Comparison of ENCODE assay signal across 13 cellular contexts in the genomic region with DNA sequence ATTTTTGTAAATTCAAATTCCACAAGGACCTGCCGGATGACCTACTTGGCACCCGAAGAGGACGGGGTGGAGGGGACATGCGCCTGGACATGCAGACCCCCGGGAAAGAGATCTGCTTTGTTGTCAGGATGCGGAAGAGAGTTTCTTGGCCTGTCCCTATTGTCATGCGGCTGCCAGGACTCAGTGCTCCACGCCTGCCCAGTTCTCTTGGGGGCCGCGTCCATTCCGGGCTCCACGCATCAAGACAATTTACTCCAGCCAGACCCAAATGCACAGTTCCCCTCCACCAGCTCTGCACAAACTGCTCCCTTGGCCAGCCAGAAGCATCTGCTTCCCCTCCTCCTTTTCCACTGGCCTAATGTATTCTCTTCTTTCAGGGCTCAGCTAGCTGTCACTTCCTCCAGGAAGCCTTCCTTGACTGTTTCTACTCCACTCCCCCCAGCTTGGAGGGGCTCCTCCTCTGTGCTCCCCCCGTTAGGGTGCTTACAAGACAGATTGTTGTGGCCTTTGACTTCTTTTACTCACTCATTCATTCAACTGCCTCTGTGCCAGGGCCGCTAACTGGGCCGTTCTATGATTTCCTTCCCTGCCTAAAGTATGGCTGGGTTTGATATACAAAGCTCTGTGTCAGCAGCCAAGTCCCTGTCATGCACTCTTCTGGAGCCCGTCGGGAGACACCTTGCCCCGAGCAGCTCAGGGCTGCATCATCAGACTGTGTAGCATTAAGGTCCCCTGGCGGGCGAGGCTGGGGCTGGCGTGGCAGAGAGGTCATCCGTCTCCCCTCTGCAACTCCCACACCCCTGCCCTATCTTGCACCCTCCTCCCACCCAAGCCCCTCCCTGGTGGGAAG. TPM values are rescaled to one million over a fixed set of nuclear protein-coding genes. Genes with fewer than 3 reads are reported as not detected.
DNase-seq lines count a peak whose midpoint lies in the region; ATAC-seq and TF ChIP-seq lines count a peak whose summit lies in the region.
"Had no signal": no experiment of that assay in that cellular context is flagged by ENCODE, and none has a peak within 500 bp of the region (broad histone marks: within the 10 kb centered on the region; RNA-seq: fewer than 3 reads in every experiment).

No MANE protein-coding gene starts in this region.

- DNase-seq in BE2C (peak; percentile 70), cardiac fibroblast (ENCODE audit: low read depth in 2 of 2) (peak in 1 of 2 donors; percentile 72), islet precursor cell (peak; percentile 87), activated gamma-delta T cell (lab: John Stamatoyannopoulos, UW) (no peak), suprapubic skin (ENCODE audit: low spot score in 2 of 2) (no peak)
- no peak for DNase-seq in activated T-helper 2 cell treated with anti-CD3 and anti-CD28 coated beads, Interferon-gamma antibody, Interleukin-2, Interleukin-4, amounts not matched to agents 10 μg/mL and 5 μg/mL and 100 μg/mL, durations not matched to agents 14 hours and 24 hours and 36 hours (ENCODE audit: low spot score)
- DNase-seq: activated CD4-positive, alpha-beta T cell treated with anti-CD3 and anti-CD28 coated beads, Interleukin-2, amount 50 U/mL, for 4 hours; activated naive CD8-positive, alpha-beta T cell treated with anti-CD3 and anti-CD28 coated beads for 36 hours; CD8-positive, alpha-beta memory T cell had no signal

- TF ChIP-seq CTCF in BE2C (IDR thresholded peaks at IDR 0.05; ENCODE audit: low read depth, low read length) (peak; percentile 55), cardiac fibroblast (IDR thresholded peaks at IDR 0.05; ENCODE audit: low read depth, low read length) (peak; percentile 26), suprapubic skin (IDR thresholded peaks at IDR 0.05) (no peak)

- H3K4me3 Mint-ChIP-seq in activated T-helper 2 cell treated with anti-CD3 and anti-CD28 coated beads, Interferon-gamma antibody, Interleukin-2, Interleukin-4, amounts not matched to agents 10 μg/mL and 5 μg/mL and 100 μg/mL, durations not matched to agents 14 hours and 24 hours and 36 hours (ENCODE audit: low read depth) = no peak overlapping the region
- H3K4me3 Mint-ChIP-seq: activated naive CD8-positive, alpha-beta T cell treated with anti-CD3 and anti-CD28 coated beads for 36 hours had no signal

- H3K27ac ChIP-seq in HUES64 (ENCODE audit: low read depth, low read length) = no peak overlapping the region
- no peak overlapping the region for H3K27ac ChIP-seq in suprapubic skin

- H3K27me3 ChIP-seq in BE2C (peaks cover 41% of the 10 kb centered on the region), HUES64 (ENCODE audit: insufficient read depth, low read length) (peaks cover 11% of the 10 kb centered on the region), suprapubic skin (peaks cover 72% of the 10 kb centered on the region)

- TF ChIP-seq EP300 in suprapubic skin (IDR thresholded peaks at IDR 0.05) = no peak

- no peak overlapping the region for H3K9ac ChIP-seq in HUES64 (ENCODE audit: low read depth, low read length)

- no peaks in the 10 kb centered on the region for H3K36me3 Mint-ChIP-seq in activated T-helper 2 cell treated with anti-CD3 and anti-CD28 coated beads, Interferon-gamma antibody, Interleukin-2, Interleukin-4, amounts not matched to agents 10 μg/mL and 5 μg/mL and 100 μg/mL, durations not matched to agents 14 hours and 24 hours and 36 hours (ENCODE audit: low read depth)
- H3K36me3 Mint-ChIP-seq: activated naive CD8-positive, alpha-beta T cell treated with anti-CD3 and anti-CD28 coated beads for 36 hours; CD8-positive, alpha-beta memory T cell had no signal

- H3K4me3 ChIP-seq in BE2C (ENCODE audit: low read depth, low read length) (no peak overlapping the region), HUES64 (ENCODE audit: low read length) (0 out of 2 replicates have a peak overlapping the region, but pooled peaks have one; percentile 1), cardiac fibroblast (replicated peaks in 1 of 2; ENCODE audit: low read depth in 2 of 2, low read length in 2 of 2) (peak overlapping the region in 1 of 2 donors; percentile 4), suprapubic skin (no peak overlapping the region)

- TF ChIP-seq POLR2A in suprapubic skin (IDR thresholded peaks at IDR 0.05) = no peak

- no peaks in the 10 kb centered on the region for H3K9me3 ChIP-seq in BE2C
- no peaks in the 10 kb centered on the region for H3K9me3 ChIP-seq in HUES64 (ENCODE audit: insufficient read depth, low read depth, low read length)
- no peaks in the 10 kb centered on the region for H3K9me3 ChIP-seq in suprapubic skin

- H3K36me3 ChIP-seq in BE2C (no peaks in the 10 kb centered on the region), HUES64 (ENCODE audit: insufficient read depth, low read length) (no peaks in the 10 kb centered on the region), suprapubic skin (no peaks in the 10 kb centered on the region)

- H3K9me3 Mint-ChIP-seq in activated T-helper 2 cell treated with anti-CD3 and anti-CD28 coated beads, Interferon-gamma antibody, Interleukin-2, Interleukin-4, amounts not matched to agents 10 μg/mL and 5 μg/mL and 100 μg/mL, durations not matched to agents 14 hours and 24 hours and 36 hours = no peaks in the 10 kb centered on the region
- H3K9me3 Mint-ChIP-seq: activated naive CD8-positive, alpha-beta T cell treated with anti-CD3 and anti-CD28 coated beads for 36 hours; CD8-positive, alpha-beta memory T cell had no signal

- peaks cover 41% of the 10 kb centered on the region for H3K27me3 Mint-ChIP-seq in activated T-helper 2 cell treated with anti-CD3 and anti-CD28 coated beads, Interferon-gamma antibody, Interleukin-2, Interleukin-4, amounts not matched to agents 10 μg/mL and 5 μg/mL and 100 μg/mL, durations not matched to agents 14 hours and 24 hours and 36 hours (ENCODE audit: low read depth)

- 50% methylated on average over 22 of the region's 22 CpGs for WGBS in HUES64
- WGBS in suprapubic skin = 24% methylated on average over 22 of the region's 22 CpGs

- intact Hi-C loops in activated T-helper 2 cell treated with anti-CD3 and anti-CD28 coated beads, Interferon-gamma antibody, Interleukin-2, Interleukin-4, amounts not matched to agents 10 μg/mL and 5 μg/mL and 100 μg/mL, durations not matched to agents 14 hours and 24 hours and 36 hours (cut with micrococcal nuclease) = no loop called here

- ATAC-seq in GM19455 (IDR thresholded peaks at IDR 0.05; ENCODE audit: unreplicated experiment) = no peak

- no peak overlapping the region for H3K27ac Mint-ChIP-seq in activated T-helper 2 cell treated with anti-CD3 and anti-CD28 coated beads, Interferon-gamma antibody, Interleukin-2, Interleukin-4, amounts not matched to agents 10 μg/mL and 5 μg/mL and 100 μg/mL, durations not matched to agents 14 hours and 24 hours and 36 hours
- H3K27ac Mint-ChIP-seq: activated naive CD8-positive, alpha-beta T cell treated with anti-CD3 and anti-CD28 coated beads for 36 hours had no signal

- H3K4me1 ChIP-seq in BE2C = peaks cover 22% of the 10 kb centered on the region
- peaks cover 23% of the 10 kb centered on the region for H3K4me1 ChIP-seq in HUES64 (ENCODE audit: insufficient read depth, low read length)
- peaks cover 18% of the 10 kb centered on the region for H3K4me1 ChIP-seq in suprapubic skin

- no peaks in the 10 kb centered on the region for H3K4me1 Mint-ChIP-seq in activated T-helper 2 cell treated with anti-CD3 and anti-CD28 coated beads, Interferon-gamma antibody, Interleukin-2, Interleukin-4, amounts not matched to agents 10 μg/mL and 5 μg/mL and 100 μg/mL, durations not matched to agents 14 hours and 24 hours and 36 hours (ENCODE audit: low read depth)
- H3K4me1 Mint-ChIP-seq: activated naive CD8-positive, alpha-beta T cell treated with anti-CD3 and anti-CD28 coated beads for 36 hours had no signal

RNA-seq across cellular contexts. Expression of a gene that starts 6.6 kb away (rescaled TPM):
- not detected for polyA plus RNA-seq in BE2C (2012; ENCODE audit: insufficient read depth, insufficient read length, low read depth)
- polyA plus RNA-seq in HUES64 (2013, experiment 1 of 2) = 3.4 TPM
- polyA plus RNA-seq in HUES64 (2013, experiment 2 of 2) = 6.0 TPM
- not detected in 2 replicates for total RNA-seq in activated T-helper 2 cell treated with anti-CD3 and anti-CD28 coated beads, Interferon-gamma antibody, Interleukin-2, Interleukin-4, amounts not matched to agents 10 μg/mL and 5 μg/mL and 100 μg/mL, durations not matched to agents 14 hours and 24 hours and 36 hours
- total RNA-seq in suprapubic skin = not detected
- total RNA-seq: activated naive CD8-positive, alpha-beta T cell treated with anti-CD3 and anti-CD28 coated beads for 36 hours; CD8-positive, alpha-beta memory T cell; liver had no signal
- polyA plus RNA-seq: CD8-positive, alpha-beta memory T cell; liver had no signal

RNA-seq across cellular contexts. Expression of a gene that starts 35.8 kb away (rescaled TPM):
- polyA plus RNA-seq in BE2C (2012; ENCODE audit: insufficient read depth, insufficient read length, low read depth) = not detected
- not detected for polyA plus RNA-seq in HUES64 (2013, experiment 1 of 2)
- not detected for polyA plus RNA-seq in HUES64 (2013, experiment 2 of 2)
- total RNA-seq in activated T-helper 2 cell treated with anti-CD3 and anti-CD28 coated beads, Interferon-gamma antibody, Interleukin-2, Interleukin-4, amounts not matched to agents 10 μg/mL and 5 μg/mL and 100 μg/mL, durations not matched to agents 14 hours and 24 hours and 36 hours = not detected in 2 replicates
- not detected for total RNA-seq in suprapubic skin
- total RNA-seq: activated naive CD8-positive, alpha-beta T cell treated with anti-CD3 and anti-CD28 coated beads for 36 hours; CD8-positive, alpha-beta memory T cell; renal cortical epithelial cell had no signal
- polyA plus RNA-seq: CD8-positive, alpha-beta memory T cell; liver had no signal

Comparison
In these comparisons a context has a peak if more than half of its experiments do, and no peak if none do; other contexts are left out.
1. DNase-seq: peak in BE2C (single experiment) and islet precursor cell (single experiment); none in activated gamma-delta T cell (single experiment), activated T-helper 2 cell treated with anti-CD3 and anti-CD28 coated beads, Interferon-gamma antibody, Interleukin-2, Interleukin-4, amounts not matched to agents 10 μg/mL and 5 μg/mL and 100 μg/mL, durations not matched to agents 14 hours and 24 hours and 36 hours (single experiment) and suprapubic skin (0 of 2).
2. CTCF ChIP-seq: peak in BE2C (single experiment) and cardiac fibroblast (single experiment); none in suprapubic skin (0 of 2).